ENCODE assay signal across 22 cellular contexts in the genomic region with DNA sequence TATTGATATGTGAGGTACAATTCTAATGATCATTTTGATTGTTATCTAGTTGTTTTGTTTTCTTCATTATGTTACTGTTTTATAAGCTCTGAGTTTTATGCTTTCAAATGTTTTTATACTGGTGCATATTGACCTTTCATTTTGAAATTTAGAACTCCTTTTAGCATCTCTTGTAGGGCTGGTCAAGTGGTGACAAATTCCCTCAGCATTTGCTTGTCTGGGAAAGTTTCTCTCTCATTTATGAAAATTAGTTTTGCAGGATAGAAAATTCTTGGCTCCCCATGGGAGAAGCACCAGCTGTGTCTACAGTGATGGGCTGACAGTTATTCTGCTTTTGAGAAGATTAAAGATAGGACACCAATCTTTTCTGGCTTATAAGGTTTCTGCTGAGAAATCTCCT.
DNase-seq lines count a peak whose midpoint lies in the region; ATAC-seq, FAIRE-seq and TF ChIP-seq lines count a peak whose summit lies in the region.
"Had no signal": no experiment of that assay in that cellular context is flagged by ENCODE, and none has a peak within 500 bp of the region (broad histone marks: within the 10 kb centered on the region; RNA-seq: fewer than 3 reads in every experiment).

No MANE protein-coding gene starts in this region.

- no peaks in the 10 kb centered on the region; a peak in 1 of 5 replicates for H3K27me3 ChIP-seq in HepG2 (ENCODE audit: control insufficient read depth in 1 of 2, insufficient read depth in 2 of 2, low read length in 2 of 2)
- no peaks in the 10 kb centered on the region for H3K27me3 ChIP-seq in right lobe of liver
- H3K27me3 ChIP-seq: Peyer's patch, SJCRH30 had no signal

- H3K4me1 Mint-ChIP-seq in T-helper 2 cell treated with Interferon-gamma antibody and Interleukin-4, amounts not matched to agents 5 μg/mL and 100 μg/mL, for 36 hours (ENCODE audit: low read depth), result no peaks in the 10 kb centered on the region

- peaks cover 18% of the 10 kb centered on the region for H3K9me3 ChIP-seq in HepG2 (ENCODE audit: low read length)
- no peaks in the 10 kb centered on the region for H3K9me3 ChIP-seq in right lobe of liver

- DNase-seq in HepG2 (ENCODE audit: low spot score) (no peak), right lobe of liver (no peak), astrocyte of the spinal cord (ENCODE audit: low read depth, low spot score) (peak; percentile 24), fibroblast of peridontal ligament (ENCODE audit: extremely low read depth) (peak; percentile 18), globus pallidus (ENCODE audit: low spot score) (no peak), LoVo (ENCODE audit: low spot score) (no peak)
- DNase-seq in T-helper 2 cell treated with Interferon-gamma antibody and Interleukin-4, amounts not matched to agents 5 μg/mL and 100 μg/mL, for 36 hours (ENCODE audit: low spot score), result no peak
- DNase-seq: CD8-positive, alpha-beta memory T cell; DMS79; GM23248; H9; NCI-H1105; NCI-H1694; NCI-H2081; NCI-H2171 treated with DMSO at 0.1 percent for 48 hours; NCI-H524 treated with DMSO at 0.1 percent for 48 hours; NCI-H82; Peyer's patch had no signal

- no TSS peak for BruUV-seq in HepG2 (replicated peaks; lab: Mats Ljungman, UMichigan)

- in situ Hi-C loops in HepG2 (cut with HindIII; ENCODE audit: extremely low pct_ligation_motif_present, low pct_unique_long_range_greater_than_20kb) (no loop called here), astrocyte of the spinal cord (cut with HindIII; ENCODE audit: low sequenced_read_pairs) (no loop called here)

- FAIRE-seq in HepG2 (lab: Jason Lieb, UNC), result no peak
- FAIRE-seq: GM12891 had no signal

- H3K4me3 Mint-ChIP-seq in T-helper 2 cell treated with Interferon-gamma antibody and Interleukin-4, amounts not matched to agents 5 μg/mL and 100 μg/mL, for 36 hours, result no peak overlapping the region
- H3K4me3 Mint-ChIP-seq: CD8-positive, alpha-beta memory T cell; H9 had no signal

- no peaks in the 10 kb centered on the region for H3K79me2 ChIP-seq in HepG2 (ENCODE audit: insufficient read depth, low read length)

- no peaks in the 10 kb centered on the region for H4K20me1 ChIP-seq in HepG2 (ENCODE audit: insufficient read depth, low read length)

- H3K36me3 ChIP-seq in HepG2 (replicated peaks in 1 of 2; ENCODE audit: control insufficient read depth in 1 of 2, insufficient read depth in 2 of 2, low read length in 2 of 2) (no peaks in the 10 kb centered on the region), right lobe of liver (no peaks in the 10 kb centered on the region)
- H3K36me3 ChIP-seq: Peyer's patch, SJCRH30 had no signal

- H3K27ac ChIP-seq in HepG2 (ENCODE audit: extremely low read length, insufficient read depth, low read length) (no peak overlapping the region), right lobe of liver (no peak overlapping the region)
- H3K27ac ChIP-seq: C4-2B, GM23248, KMS-11, Peyer's patch, SJCRH30 had no signal

- H3K4me1 ChIP-seq in HepG2 (ENCODE audit: insufficient read depth, low read length) (no peaks in the 10 kb centered on the region), right lobe of liver (no peaks in the 10 kb centered on the region)
- H3K4me1 ChIP-seq: Peyer's patch, SJCRH30 had no signal

- H3K4me2 ChIP-seq in HepG2 (ENCODE audit: low read depth, low read length), result no peak overlapping the region
- H3K4me2 ChIP-seq: KMS-11 had no signal

- peaks cover 25% of the 10 kb centered on the region for H3K9me3 Mint-ChIP-seq in T-helper 2 cell treated with Interferon-gamma antibody and Interleukin-4, amounts not matched to agents 5 μg/mL and 100 μg/mL, for 36 hours

- intact Hi-C loops in HepG2 (cut with micrococcal nuclease; ENCODE audit: unreplicated experiment) (no loop called here), right lobe of liver (cut with DNase I) (no loop called here)

- H2AFZ ChIP-seq in HepG2 (ENCODE audit: low read length), result no peak overlapping the region
- H2AFZ ChIP-seq: GM23248 had no signal

- no peak for TF ChIP-seq EP300 in HepG2 (IDR thresholded peaks at IDR 0.05; ENCODE audit: low read depth in 2 of 2, low read length in 2 of 2)
- no peak for TF ChIP-seq EP300 in HepG2 (CRISPR knock-in tag; IDR thresholded peaks at IDR 0.05; ENCODE audit: borderline replicate concordance)

- H3K4me3 ChIP-seq in HepG2 (replicated peaks in 1 of 3; ENCODE audit: insufficient read depth in 1 of 3, low read depth in 2 of 3, low read length in 3 of 3) (no peak overlapping the region), right lobe of liver (no peak overlapping the region), astrocyte of the spinal cord (ENCODE audit: low read depth, low read length) (no peak overlapping the region)
- H3K4me3 ChIP-seq: GM23248, Peyer's patch, SJCRH30 had no signal

- no peak overlapping the region for H3K27ac Mint-ChIP-seq in T-helper 2 cell treated with Interferon-gamma antibody and Interleukin-4, amounts not matched to agents 5 μg/mL and 100 μg/mL, for 36 hours
- H3K27ac Mint-ChIP-seq: CD8-positive, alpha-beta memory T cell; H9 had no signal

- TF ChIP-seq CTCF in HepG2 (CRISPR knock-in tag; IDR thresholded peaks at IDR 0.05) (no peak), right lobe of liver (IDR thresholded peaks at IDR 0.05) (no peak), astrocyte of the spinal cord (IDR thresholded peaks at IDR 0.05; ENCODE audit: low read depth, low read length) (no peak)

- H3K9ac ChIP-seq in HepG2 (ENCODE audit: insufficient read depth, low read depth, low read length), result no peak overlapping the region
- H3K9ac ChIP-seq: GM23248, KMS-11 had no signal

- CTCF ChIA-PET in HepG2 (lab: Yijun Ruan, JAX; ENCODE audit: low intra/inter-chr PET ratio, low total read pairs), result no interaction called here

- TF ChIP-seq POLR2A in HepG2 (IDR thresholded peaks at IDR 0.05; ENCODE audit: insufficient read depth in 1 of 2, low read depth in 2 of 2, low read length in 2 of 2), result no peak
- no peak for TF ChIP-seq POLR2A in right lobe of liver (IDR thresholded peaks at IDR 0.05)

- no peak for TF ChIP-seq RAD21 in HepG2 (CRISPR knock-in tag; IDR thresholded peaks at IDR 0.05)

- no peaks in the 10 kb centered on the region for H3K27me3 Mint-ChIP-seq in T-helper 2 cell treated with Interferon-gamma antibody and Interleukin-4, amounts not matched to agents 5 μg/mL and 100 μg/mL, for 36 hours (ENCODE audit: low read depth)
- H3K27me3 Mint-ChIP-seq: CD8-positive, alpha-beta memory T cell had no signal

- POLR2A ChIA-PET in HepG2 (lab: Yijun Ruan, JAX), result no interaction called here

- no peak for ATAC-seq in HepG2
- ATAC-seq in right lobe of liver, result no peak

- H3K36me3 Mint-ChIP-seq in T-helper 2 cell treated with Interferon-gamma antibody and Interleukin-4, amounts not matched to agents 5 μg/mL and 100 μg/mL, for 36 hours (ENCODE audit: low read depth), result peaks cover 8% of the 10 kb centered on the region

TF ChIP-seq in HepG2, 621 proteins besides CTCF, POLR2A, EP300 and RAD21:
- TF ChIP-seq ZNF224 (CRISPR knock-in tag; IDR thresholded peaks at IDR 0.05) (no peak), ZNF337 (CRISPR knock-in tag; IDR thresholded peaks at IDR 0.05; ENCODE audit: borderline replicate concordance, low read depth) (peak; percentile 100; the same call in 1 of the 2 replicates)

Comparison
In these comparisons a context has a peak if more than half of its experiments do, and no peak if none do; other contexts are left out.
1. DNase-seq: peak in astrocyte of the spinal cord (single experiment) and fibroblast of peridontal ligament (single experiment); none in HepG2 (single experiment), right lobe of liver (0 of 3), globus pallidus (single experiment), LoVo (single experiment) and T-helper 2 cell treated with Interferon-gamma antibody and Interleukin-4, amounts not matched to agents 5 μg/mL and 100 μg/mL, for 36 hours (single experiment).